8 cellular contexts compared by ENCODE assay signal in the genomic region with DNA sequence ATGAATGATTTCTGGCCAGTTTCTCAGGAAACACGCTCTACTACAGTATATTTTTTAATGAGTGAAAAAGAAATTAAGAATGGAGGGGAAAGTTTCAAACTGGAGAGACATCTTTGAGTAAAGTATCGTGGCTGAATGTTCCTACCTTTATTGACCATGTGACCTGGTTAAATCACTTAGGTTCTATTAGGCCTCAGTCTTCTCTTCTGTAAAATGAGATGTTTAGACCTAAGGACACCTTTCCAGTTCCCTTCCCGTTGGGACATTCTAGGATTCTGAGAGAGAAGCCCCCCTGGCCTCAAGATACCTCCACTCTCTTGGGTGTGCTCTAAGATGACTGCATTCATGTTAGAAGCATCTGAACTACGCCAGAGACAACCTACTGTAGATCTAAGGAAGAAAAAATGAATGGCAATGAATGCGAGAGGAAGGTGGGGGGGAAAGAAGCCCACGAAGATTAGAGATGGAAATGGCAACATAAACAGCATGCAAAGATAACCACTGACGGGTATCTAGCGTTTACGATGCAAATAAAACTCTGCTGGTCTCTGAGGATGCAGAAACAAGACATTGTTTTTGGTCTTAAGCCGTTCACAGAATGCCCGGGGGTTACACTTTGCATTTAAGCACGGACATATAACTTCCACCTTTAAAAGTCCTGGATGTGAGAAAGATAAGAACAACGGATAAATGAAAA. TPM values are rescaled to one million over a fixed set of nuclear protein-coding genes. Genes with fewer than 3 reads are reported as not detected.
DNase-seq lines count a peak whose midpoint lies in the region; ATAC-seq and TF ChIP-seq lines count a peak whose summit lies in the region.

No MANE protein-coding gene starts in this region.

- intact Hi-C loops in ascending aorta (cut with DNase I): loop anchor here (1.0 to 5.0 kb wide), 6 partner anchors 81 to 1971 kb away; partner anchors contain the start of genes CAND1, CCT2 and RAB3IP

- peak overlapping the region; percentile 79 for H3K4me3 Mint-ChIP-seq in mesothelial cell of epicardium

- no peaks in the 10 kb centered on the region for H3K36me3 Mint-ChIP-seq in mesothelial cell of epicardium

- peaks cover 34% of the 10 kb centered on the region for H3K4me1 Mint-ChIP-seq in mesothelial cell of epicardium

- TF ChIP-seq CTCF in ascending aorta (IDR thresholded peaks at IDR 0.05): no peak
- TF ChIP-seq CTCF in mesothelial cell of epicardium (IDR thresholded peaks at IDR 0.05; ENCODE audit: unreplicated experiment): no peak

- H3K9me3 Mint-ChIP-seq in mesothelial cell of epicardium: no peaks in the 10 kb centered on the region

- peak overlapping the region; percentile 90 to 94 for H3K27ac ChIP-seq in ascending aorta

- H3K27ac Mint-ChIP-seq in mesothelial cell of epicardium: peak overlapping the region; percentile 92

- ATAC-seq in GM19035 (IDR thresholded peaks at IDR 0.05; ENCODE audit: unreplicated experiment) (peak; percentile 3), HG03108 (IDR thresholded peaks at IDR 0.05; ENCODE audit: unreplicated experiment) (peak; percentile 3), GM18909 (IDR thresholded peaks at IDR 0.05; ENCODE audit: poor library complexity, unreplicated experiment) (no peak), HG02938 (IDR thresholded peaks at IDR 0.05; ENCODE audit: unreplicated experiment) (no peak)

- peak overlapping the region; percentile 92 to 93 for H3K4me3 ChIP-seq in ascending aorta

- H3K27me3 Mint-ChIP-seq in mesothelial cell of epicardium (ENCODE audit: low read depth): no peaks in the 10 kb centered on the region

- no peaks in the 10 kb centered on the region for H3K27me3 ChIP-seq in ascending aorta

- no peaks in the 10 kb centered on the region for H3K9me3 ChIP-seq in ascending aorta

- peaks cover 0 to 18% of the 10 kb centered on the region in 2 donors for H3K4me1 ChIP-seq in ascending aorta

- H3K36me3 ChIP-seq in ascending aorta: no peaks in the 10 kb centered on the region

- no peak for DNase-seq in ascending aorta (ENCODE audit: low spot score in 2 of 2)
- no peak for DNase-seq in mesothelial cell of epicardium (ENCODE audit: low spot score in 2 of 2, unreplicated experiment in 2 of 2)
- DNase-seq in NCI-H187 treated with DMSO at 0.1 percent for 48 hours (lab: John Stamatoyannopoulos, UW): no peak
- no peak for DNase-seq in activated effector memory CD4-positive, alpha-beta T cell treated with anti-CD3 and anti-CD28 coated beads, Interleukin-2, amount 50 U/mL, for 16 hours

RNA-seq across cellular contexts. Expression of gene CPSF6, which starts 0.6 kb away (rescaled TPM):
- 29.2 TPM for total RNA-seq in ascending aorta
- total RNA-seq in mesothelial cell of epicardium: 151 to 155 TPM (median 152 TPM) in 3 replicates

Comparison
In these comparisons a context has a peak if more than half of its experiments do, and no peak if none do; other contexts are left out.
1. ATAC-seq: peak in GM19035 (single experiment) and HG03108 (single experiment); none in GM18909 (single experiment) and HG02938 (single experiment).